1 cellular context compared by ENCODE assay signal in genomic region chr15:63188247-63188936, GRCh38.
TF ChIP-seq lines count a peak whose summit lies in the region.

No MANE protein-coding gene starts in this region.

TF ChIP-seq in GM12878, 131 proteins besides CTCF, POLR2A, EP300 and RAD21 (continued from another document):
- no peak for TF ChIP-seq CUX1 (IDR thresholded peaks at IDR 0.05; ENCODE audit: insufficient replicate concordance, low read depth, low read length)
- no peak for TF ChIP-seq CHD4 (IDR thresholded peaks at IDR 0.05)
- peak; percentile 44; the same call in 1 of the 2 replicates for TF ChIP-seq MTA2 (IDR thresholded peaks at IDR 0.05; ENCODE audit: low read depth)
- TF ChIP-seq CREB1 (IDR thresholded peaks at IDR 0.05; ENCODE audit: low read depth) = peak; percentile 40; the same call in 1 of the 2 replicates
- TF ChIP-seq BCL11A (IDR thresholded peaks at IDR 0.05; ENCODE audit: low read depth, low read length) = no peak
- no peak for TF ChIP-seq ZNF622 (IDR thresholded peaks at IDR 0.05)
- TF ChIP-seq SPI1 (IDR thresholded peaks at IDR 0.05; ENCODE audit: borderline replicate concordance, insufficient read depth, low read depth, low read length) = no peak; the same call in 1 of the 2 replicates
- TF ChIP-seq JUNB (IDR thresholded peaks at IDR 0.05) = peak; percentile 69
- no peak for TF ChIP-seq IRF3 (IDR thresholded peaks at IDR 0.05)
- TF ChIP-seq SMAD1 (IDR thresholded peaks at IDR 0.05; ENCODE audit: low read depth, partially characterized antibody) = no peak
- peak; percentile 60; the same call in 1 of the 2 replicates for TF ChIP-seq ZNF217 (IDR thresholded peaks at IDR 0.05)
- no peak for TF ChIP-seq HSF1 (IDR thresholded peaks at IDR 0.05; ENCODE audit: low read depth, low read length)
- TF ChIP-seq MYC (IDR thresholded peaks at IDR 0.05; ENCODE audit: insufficient read depth, insufficient read length, insufficient replicate concordance, low read length, severe bottlenecking) = no peak
- peak; percentile 39; the same call in 1 of the 2 replicates for TF ChIP-seq ATF7 (IDR thresholded peaks at IDR 0.05; ENCODE audit: low read depth)
- peak in 1 of 2 experiments; percentile 35; a peak in 1 of 4 replicates for TF ChIP-seq ETV6 (conservative IDR thresholded peaks at IDR 0.05 in 1 of 2, IDR thresholded peaks at IDR 0.05 in 1 of 2; ENCODE audit: borderline replicate concordance in 1 of 2, low read depth in 1 of 2)
- TF ChIP-seq DPF2 (IDR thresholded peaks at IDR 0.05) = 0 out of 2 replicates have a peak, but pooled peaks have one; percentile 6
- TF ChIP-seq IRF5 (IDR thresholded peaks at IDR 0.05; ENCODE audit: borderline replicate concordance) = no peak
- no peak for TF ChIP-seq NFYA (IDR thresholded peaks at IDR 0.05; ENCODE audit: borderline replicate concordance, low read depth, low read length)
- TF ChIP-seq GATAD2B (conservative IDR thresholded peaks at IDR 0.05; ENCODE audit: low read depth) = no peak
